Comparison of ENCODE assay signal across 10 cellular contexts in the genomic region with DNA sequence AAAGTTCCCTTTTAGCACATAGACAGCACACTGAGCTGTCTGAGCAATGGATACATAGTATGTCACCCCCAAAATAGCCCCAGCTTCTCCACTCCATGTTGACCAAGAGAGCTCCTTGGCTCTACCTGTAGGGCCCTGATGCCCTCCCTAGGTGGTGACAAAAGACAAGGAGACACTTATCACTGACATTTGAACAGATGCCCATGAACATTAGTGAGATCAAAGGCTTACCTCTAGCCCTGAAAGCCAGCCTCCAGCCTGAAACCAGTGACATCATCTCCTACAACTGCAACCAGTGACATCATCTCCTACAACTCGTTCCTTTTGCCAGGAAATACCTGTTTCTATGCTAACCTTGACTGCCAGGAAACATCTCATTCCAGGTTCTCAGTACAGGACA.
DNase-seq lines count a peak whose midpoint lies in the region; ATAC-seq, FAIRE-seq and TF ChIP-seq lines count a peak whose summit lies in the region.
"Had no signal": no experiment of that assay in that cellular context is flagged by ENCODE, and none has a peak within 500 bp of the region (broad histone marks: within the 10 kb centered on the region; RNA-seq: fewer than 3 reads in every experiment).

No MANE protein-coding gene starts in this region.

- TF ChIP-seq CTCF in C4-2B (conservative IDR thresholded peaks at IDR 0.05) = peak; percentile 52
- TF ChIP-seq CTCF in GM10266 (IDR thresholded peaks at IDR 0.05; ENCODE audit: control insufficient read depth, insufficient read depth, low read depth, missing control alignments) = peak; percentile 41
- TF ChIP-seq CTCF in epithelial cell of esophagus (IDR thresholded peaks at IDR 0.05; ENCODE audit: insufficient read depth, low read depth, low read length, missing control alignments) = peak; percentile 46

- ATAC-seq in HG03565 (IDR thresholded peaks at IDR 0.05; ENCODE audit: unreplicated experiment) (no peak), HG03108 (IDR thresholded peaks at IDR 0.05; ENCODE audit: unreplicated experiment) (no peak), HG02973 (IDR thresholded peaks at IDR 0.05; ENCODE audit: unreplicated experiment) (no peak)
- ATAC-seq: heart right ventricle had no signal

- no peak overlapping the region for H3K4me3 ChIP-seq in epithelial cell of esophagus (ENCODE audit: low read length)
- H3K4me3 ChIP-seq: heart right ventricle, uterus had no signal

- DNase-seq in GM10266 (ENCODE audit: extremely low spot score) = peak; percentile 31
- peak; percentile 55 for DNase-seq in NCI-H510A treated with DMSO at 0.1 percent for 48 hours (lab: John Stamatoyannopoulos, UW)
- peak; percentile 53 for DNase-seq in epithelial cell of esophagus (ENCODE audit: low read depth)
- no peak for DNase-seq in RCC 7860 (ENCODE audit: low spot score)
- DNase-seq: heart right ventricle, uterus had no signal

- H3K27ac ChIP-seq in C4-2B = no peak overlapping the region
- H3K27ac ChIP-seq: heart right ventricle, uterus had no signal

- no peak for FAIRE-seq in RCC 7860 (lab: Jason Lieb, UNC)
